Comparison of ENCODE assay signal across 21 cellular contexts in genomic region chr20:10788055-10788454, GRCh38.
"Had no signal": no experiment of that assay in that cellular context is flagged by ENCODE, and none has a peak within 500 bp of the region (broad histone marks: within the 10 kb centered on the region; RNA-seq: fewer than 3 reads in every experiment).

No MANE protein-coding gene starts in this region.

- H3K9me3 ChIP-seq: left ventricle myocardium inferior, mucosa of descending colon, ovary, right atrium auricular region, right lobe of liver, tibial nerve, upper lobe of left lung, vagina had no signal

- H3K27me3 ChIP-seq: ovary, right atrium auricular region, right lobe of liver, tibial nerve, upper lobe of left lung, vagina had no signal

- H3K36me3 ChIP-seq: left ventricle myocardium inferior, ovary, right atrium auricular region, right lobe of liver, tibial nerve, upper lobe of left lung, vagina had no signal

- H3K4me3 ChIP-seq: left ventricle myocardium inferior, lung, mucosa of descending colon, ovary, right atrium auricular region, right lobe of liver, skin epidermis, tibial nerve, upper lobe of left lung, vagina had no signal

- ATAC-seq: mucosa of descending colon; naive thymus-derived CD4-positive, alpha-beta T cell; natural killer cell treated with Interleukin-12 subunit alpha and Interleukin-12 subunit beta and Interleukin-15 and Interleukin-18, amount 100 ng/mL, for 72 hours; right lobe of liver; stimulated activated naive B cell treated with anti-CD40 and anti-IgM and Interleukin-4, amounts not matched to agents 10 μg/mL and 1 μg/mL and 100 μg/mL, for 72 hours had no signal

- DNase-seq: hypothalamus; immature natural killer cell; islet precursor cell; left ventricle myocardium inferior; midbrain; mucosa of descending colon; naive thymus-derived CD4-positive, alpha-beta T cell; ovary; right lobe of liver; stimulated activated CD4-positive, alpha-beta T cell treated with anti-CD3 and anti-CD28 coated beads, Interleukin-12 subunit alpha, Interleukin-12 subunit beta, amount 100 ng/mL, for 4 hours; stimulated activated CD4-positive, alpha-beta T cell treated with anti-CD3 and anti-CD28 coated beads, Interleukin-15, amount 100 ng/mL, for 24 hours; stimulated activated CD4-positive, alpha-beta T cell treated with anti-CD3 and anti-CD28 coated beads, Interleukin-2, amount 100 ng/mL, for 24 hours; stimulated activated CD4-positive, alpha-beta T cell treated with anti-CD3 and anti-CD28 coated beads, Interleukin-4, amount 100 ng/mL, for 1 hour; stimulated activated naive B cell treated with anti-CD40 and anti-IgM and Interleukin-4, amounts not matched to agents 10 μg/mL and 1 μg/mL and 100 μg/mL, for 72 hours; upper lobe of left lung had no signal

- H3K4me1 ChIP-seq: right atrium auricular region, upper lobe of left lung had no signal

- H3K27ac ChIP-seq: left ventricle myocardium inferior, ovary, right atrium auricular region, right lobe of liver, skin epidermis, tibial nerve, upper lobe of left lung, vagina had no signal
